In the genomic region with DNA sequence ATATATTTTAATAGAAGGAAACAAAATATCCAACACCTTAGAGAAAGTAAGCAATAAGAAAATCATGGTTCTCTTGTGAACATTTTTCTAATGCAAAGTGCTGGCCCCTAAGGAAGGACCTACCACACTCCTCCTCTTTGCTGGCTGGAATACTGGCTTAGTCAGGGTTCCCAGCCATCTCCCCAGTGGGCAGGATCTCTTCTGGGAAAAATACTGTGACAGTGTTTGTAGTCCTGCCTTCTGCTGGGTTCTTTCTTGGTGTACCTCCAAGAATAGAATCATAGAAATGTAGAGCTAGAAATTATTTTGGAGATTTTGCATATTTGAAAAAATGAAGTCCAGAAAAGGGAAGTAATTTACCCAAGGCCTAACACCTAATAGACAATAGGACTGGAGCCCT, we compare ENCODE assay signal across 22 cellular contexts. TPM values are rescaled to one million over a fixed set of nuclear protein-coding genes. Genes with fewer than 3 reads are reported as not detected.
DNase-seq lines count a peak whose midpoint lies in the region; ATAC-seq and TF ChIP-seq lines count a peak whose summit lies in the region.
"Had no signal": no experiment of that assay in that cellular context is flagged by ENCODE, and none has a peak within 500 bp of the region (broad histone marks: within the 10 kb centered on the region; RNA-seq: fewer than 3 reads in every experiment).

No MANE protein-coding gene starts in this region.

- H3K9ac ChIP-seq in Karpas-422 (ENCODE audit: low read length) = no peak overlapping the region
- H3K9ac ChIP-seq: BLaER1 had no signal

- H3K27ac ChIP-seq in Karpas-422 (ENCODE audit: low read length) = peak overlapping the region; percentile 12
- no peak overlapping the region for H3K27ac ChIP-seq in left lung
- H3K27ac ChIP-seq: BLaER1 had no signal

- H3K4me1 ChIP-seq in Karpas-422 (ENCODE audit: low read length) (peaks cover 58% of the 10 kb centered on the region), left lung (no peaks in the 10 kb centered on the region)
- H3K4me1 ChIP-seq: BE2C, BLaER1 had no signal

- DNase-seq in Karpas-422 = peak; percentile 71
- DNase-seq in cerebellar cortex (ENCODE audit: low spot score) = peak; percentile 47
- no peak for DNase-seq in left lung
- no peak for DNase-seq in islet precursor cell
- no peak for DNase-seq in NCI-H1436 (lab: John Stamatoyannopoulos, UW)
- no peak for DNase-seq in NCI-H1092 treated with DMSO at 0.1 percent for 48 hours (lab: John Stamatoyannopoulos, UW)
- DNase-seq in left colon = no peak
- DNase-seq: 8988T; ACHN; BE2C; CD4-positive, alpha-beta memory T cell; CD4-positive, CD25-positive, alpha-beta regulatory T cell; CD8-positive, alpha-beta memory T cell; COR-L47; DMS 273 treated with DMSO at 0.1 percent for 48 hours; DMS153; DMS53; DMS79; DND-41; EL; GF-D8 had no signal

- no peak for TF ChIP-seq CTCF in left lung (IDR thresholded peaks at IDR 0.05)

- no peaks in the 10 kb centered on the region for H3K9me3 ChIP-seq in Karpas-422 (ENCODE audit: low read length)
- H3K9me3 ChIP-seq in left lung = no peaks in the 10 kb centered on the region
- H3K9me3 ChIP-seq: BE2C, BLaER1 had no signal

- peaks cover 88% of the 10 kb centered on the region for H3K36me3 ChIP-seq in Karpas-422 (ENCODE audit: insufficient read depth, low read length)
- H3K36me3 ChIP-seq in left lung = no peaks in the 10 kb centered on the region
- H3K36me3 ChIP-seq: BE2C had no signal

- H3K27me3 ChIP-seq in Karpas-422 (ENCODE audit: low read length) (no peaks in the 10 kb centered on the region), left lung (no peaks in the 10 kb centered on the region)
- H3K27me3 ChIP-seq: BE2C, BLaER1 had no signal

- peaks cover 44% of the 10 kb centered on the region for H4K20me1 ChIP-seq in Karpas-422 (ENCODE audit: insufficient read depth, low read depth, low read length)
- H4K20me1 ChIP-seq: BLaER1 had no signal

- H2AFZ ChIP-seq in Karpas-422 (ENCODE audit: low read length) = no peak overlapping the region

- H3K9me2 ChIP-seq in Karpas-422 (replicated peaks; ENCODE audit: insufficient read depth, low read length) = no peaks in the 10 kb centered on the region

- ATAC-seq in left lung (peak; percentile 23), left colon (no peak)

- no peak overlapping the region for H3K4me3 ChIP-seq in Karpas-422 (ENCODE audit: low read length)
- no peak overlapping the region for H3K4me3 ChIP-seq in left lung
- H3K4me3 ChIP-seq: BLaER1 had no signal

- peaks cover 100% of the 10 kb centered on the region for H3K79me2 ChIP-seq in Karpas-422 (ENCODE audit: low read length)

- peak overlapping the region; percentile 20 for H3K4me2 ChIP-seq in Karpas-422 (ENCODE audit: low read depth, low read length, poor library complexity, severe bottlenecking)
- H3K4me2 ChIP-seq: BLaER1 had no signal

- intact Hi-C loops in left lung (cut with DNase I) (no loop called here), left colon (cut with DNase I, micrococcal nuclease) (no loop called here)

RNA-seq across cellular contexts. Expression of gene KCNMB4, which starts 31.9 kb away (rescaled TPM):
- 55.5 and 55.9 TPM in 2 replicates for total RNA-seq in Karpas-422 (2014; rRNA removed; shearing (Covaris generic); ENCODE audit: low replicate concordance)
- 1 to 10 TPM; 3.9 to 4.0 TPM for total RNA-seq in left lung
- total RNA-seq in left colon = 1 to 10 TPM in 1 of 2 donors, under 1 TPM in 1; 0.73 to 1.5 TPM

Comparison
In these comparisons a context has a peak if more than half of its experiments do, and no peak if none do; other contexts are left out.
1. DNase-seq: peak in Karpas-422 (single experiment) and cerebellar cortex (single experiment); none in left lung (0 of 2), islet precursor cell (single experiment), NCI-H1436 (single experiment), NCI-H1092 treated with DMSO at 0.1 percent for 48 hours (single experiment) and left colon (0 of 2).
2. RNA of gene KCNMB4, which starts 31.9 kb away (total RNA-seq): 55.5 to 55.9 TPM in Karpas-422; 3.9 to 4.0 TPM in left lung and 0.73 to 1.5 TPM in left colon; every median in the first group is over 10 times any median in the second.